ENCODE assay signal across 10 cellular contexts in genomic region chr18:60413944-60414547, GRCh38. TPM values are rescaled to one million over a fixed set of nuclear protein-coding genes. Genes with fewer than 3 reads are reported as not detected.
DNase-seq lines count a peak whose midpoint lies in the region; ATAC-seq, FAIRE-seq and TF ChIP-seq lines count a peak whose summit lies in the region.
"Had no signal": no experiment of that assay in that cellular context is flagged by ENCODE, and none has a peak within 500 bp of the region (broad histone marks: within the 10 kb centered on the region; RNA-seq: fewer than 3 reads in every experiment).

No MANE protein-coding gene starts in this region.

- peak; percentile 39 for DNase-seq in NCI-H748 (lab: John Stamatoyannopoulos, UW; ENCODE audit: unreplicated experiment)
- DNase-seq in NCI-H748 treated with DMSO at 0.1 percent for 48 hours (lab: John Stamatoyannopoulos, UW): no peak
- DNase-seq in bronchial epithelial cell (ENCODE audit: low read depth): peak; percentile 25
- DNase-seq in small intestine: peak; percentile 5
- no peak for DNase-seq in activated CD4-positive, alpha-beta T cell treated with anti-CD3 and anti-CD28 coated beads, Interleukin-2, amount 50 U/mL, for 4 hours
- no peak for DNase-seq in left ventricle myocardium superior
- DNase-seq in NOMO-1 (lab: John Stamatoyannopoulos, UW; ENCODE audit: unreplicated experiment in 2 of 2): no peak

- no peaks in the 10 kb centered on the region for H3K4me1 ChIP-seq in small intestine (ENCODE audit: control insufficient read depth in 2 of 2, insufficient read depth in 1 of 2, low read depth in 1 of 2, low read length in 1 of 2)

- intact Hi-C loops in left ventricle myocardium superior (cut with micrococcal nuclease): no loop called here

- H3K36me3 ChIP-seq in bronchial epithelial cell (ENCODE audit: control insufficient read depth, insufficient read depth, low read length) (no peaks in the 10 kb centered on the region), small intestine (ENCODE audit: control insufficient read depth in 2 of 2, insufficient read depth in 2 of 2, low read length in 2 of 2) (no peaks in the 10 kb centered on the region)

- no peaks in the 10 kb centered on the region for H3K9me3 ChIP-seq in small intestine (ENCODE audit: control insufficient read depth, low read depth)

- peak; percentile 63 for ATAC-seq in HG03378 (IDR thresholded peaks at IDR 0.05; ENCODE audit: unreplicated experiment)
- no peak for ATAC-seq in left ventricle myocardium superior

- peak; percentile 71 for TF ChIP-seq CTCF in bronchial epithelial cell (IDR thresholded peaks at IDR 0.05; ENCODE audit: insufficient read depth, low read length, severe bottlenecking)

- WGBS in small intestine, 3 donors: 86 to 87% (median 86%) methylated on average over 3 of the region's 3 CpGs

- H3K27ac ChIP-seq in small intestine (ENCODE audit: low read depth in 1 of 2, low read length in 1 of 2): no peak overlapping the region

- peak; percentile 13 for FAIRE-seq in bronchial epithelial cell (lab: Jason Lieb, UNC)
- no peak for FAIRE-seq in small intestine (lab: Jason Lieb, UNC)

- H3K27me3 ChIP-seq in bronchial epithelial cell (ENCODE audit: control insufficient read depth, insufficient read depth, low read length) (no peaks in the 10 kb centered on the region), small intestine (ENCODE audit: control insufficient read depth in 2 of 2, insufficient read depth in 2 of 2, low read length in 2 of 2) (no peaks in the 10 kb centered on the region)

- H3K4me3 ChIP-seq in bronchial epithelial cell (ENCODE audit: low read depth, low read length) (no peak overlapping the region), small intestine (ENCODE audit: low read depth in 1 of 2, low read length in 2 of 2) (no peak overlapping the region)

RNA-seq across cellular contexts. Expression of gene MC4R, which starts 41.5 kb away (rescaled TPM):
- total RNA-seq in bronchial epithelial cell (under 0.01 TPM in 1 of 2 replicates, not detected in the other), left ventricle myocardium superior (not detected)
- not detected for polyA plus RNA-seq in small intestine
- total RNA-seq: pulmonary artery endothelial cell had no signal
- polyA plus RNA-seq: adipose tissue had no signal

Comparison
In these comparisons a context has a peak if more than half of its experiments do, and no peak if none do; other contexts are left out.
1. DNase-seq: peak in NCI-H748 (single experiment), bronchial epithelial cell (single experiment) and small intestine (single experiment); none in NCI-H748 treated with DMSO at 0.1 percent for 48 hours (single experiment), activated CD4-positive, alpha-beta T cell treated with anti-CD3 and anti-CD28 coated beads, Interleukin-2, amount 50 U/mL, for 4 hours (0 of 2), left ventricle myocardium superior (single experiment) and NOMO-1 (0 of 2).